In the genomic region with DNA sequence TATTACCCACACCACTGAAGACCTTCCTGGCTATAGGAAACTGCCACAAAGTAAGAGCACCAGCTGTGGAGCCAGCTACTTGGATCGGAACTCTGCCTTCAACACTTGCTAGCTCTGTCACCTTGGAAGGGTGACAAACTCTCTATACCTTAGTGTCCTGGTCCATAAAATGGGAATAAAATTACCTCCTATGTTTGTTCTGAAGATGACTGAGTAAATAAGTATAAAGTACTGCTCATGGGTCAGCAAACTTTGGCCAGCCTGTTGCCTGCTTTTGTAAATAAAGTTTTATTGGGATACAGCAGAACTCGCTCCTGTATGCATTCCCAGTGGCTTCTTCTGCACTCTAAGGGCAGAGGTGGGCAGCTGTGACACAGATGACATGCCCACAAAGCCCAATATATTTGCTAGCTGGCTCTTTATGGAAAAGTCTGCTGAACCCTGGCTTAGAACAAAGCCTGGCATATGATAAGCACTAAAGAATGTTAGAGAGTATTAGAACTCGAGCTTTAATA, we compare ENCODE assay signal across 34 cellular contexts.
"Had no signal": no experiment of that assay in that cellular context is flagged by ENCODE, and none has a peak within 500 bp of the region (broad histone marks: within the 10 kb centered on the region; RNA-seq: fewer than 3 reads in every experiment).

No MANE protein-coding gene starts in this region.

- H3K36me3 ChIP-seq: MG63 had no signal

- DNase-seq: Karpas-422, Kasumi-1, KG1, MG63, MM.1S, NCI-H1048, NCI-H1092, NCI-H1092 treated with DMSO at 0.1 percent for 48 hours, NCI-H1105, NCI-H1105 treated with DMSO at 0.1 percent for 48 hours, NCI-H1417, NCI-H1417 treated with DMSO at 0.1 percent for 48 hours, NCI-H1436, NCI-H1436 treated with DMSO at 0.1 percent for 48 hours, NCI-H146, NCI-H1694, NCI-H1694 treated with DMSO at 0.1 percent for 48 hours, NCI-H187, NCI-H187 treated with DMSO at 0.1 percent for 48 hours, NCI-H1930, NCI-H2029, NCI-H2029 treated with DMSO at 0.1 percent for 48 hours, NCI-H2081, NCI-H2081 treated with DMSO at 0.1 percent for 48 hours, NCI-H2107, NCI-H2171, NCI-H2171 treated with DMSO at 0.1 percent for 48 hours, NCI-H2227 treated with DMSO at 0.1 percent for 48 hours, NCI-H226, NCI-H345, NCI-H446, NCI-H446 treated with DMSO at 0.1 percent for 48 hours, NCI-H510A had no signal

- H3K4me2 ChIP-seq: KMS-11 had no signal

- H3K9me3 ChIP-seq: MG63 had no signal

- H3K4me3 ChIP-seq: MG63 had no signal

- H3K27ac ChIP-seq: KMS-11 had no signal

- H3K9ac ChIP-seq: KMS-11 had no signal
